ENCODE assay signal across 8 cellular contexts in genomic region chr10:50740351-50740688, GRCh38. TPM values are rescaled to one million over a fixed set of nuclear protein-coding genes. Genes with fewer than 3 reads are reported as not detected.
DNase-seq lines count a peak whose midpoint lies in the region; ATAC-seq and TF ChIP-seq lines count a peak whose summit lies in the region.

No MANE protein-coding gene starts in this region.

- H3K27ac Mint-ChIP-seq in MCF 10A (ENCODE audit: low read depth, unreplicated experiment), result peak overlapping the region; percentile 97

- no TSS peak for BruUV-seq in MCF 10A (replicated peaks; lab: Mats Ljungman, UMichigan)

- H3K4me3 Mint-ChIP-seq in MCF 10A (ENCODE audit: unreplicated experiment), result peak overlapping the region; percentile 97

- H3K27me3 Mint-ChIP-seq in MCF 10A (ENCODE audit: insufficient read depth, unreplicated experiment), result peaks cover 29% of the 10 kb centered on the region

- intact Hi-C loops in MCF 10A (cut with micrococcal nuclease), result no loop called here

- POLR2A ChIA-PET in MCF 10A (lab: Yijun Ruan, JAX), result interaction anchor here (0.6 to 1.8 kb wide), 2 partner anchors 115 to 1080 kb away, joined by 3 to 9 read pairs; no protein-coding TSS in a partner anchor

- peak overlapping the region; percentile 74 for H3K4me3 ChIP-seq in SJCRH30

- in situ Hi-C loops in GM13976 (cut with MboI; ENCODE audit: low sequenced_read_pairs, unreplicated experiment), result no loop called here

- no peaks in the 10 kb centered on the region for H3K27me3 ChIP-seq in SJCRH30

- H3K36me3 ChIP-seq in SJCRH30, result no peaks in the 10 kb centered on the region

- CTCF ChIA-PET in MCF 10A (lab: Yijun Ruan, JAX), result interaction anchor here (0.6 to 0.7 kb wide), 3 partner anchors 116 to 193 kb away, joined by 3 to 4 read pairs (median 3); no protein-coding TSS in a partner anchor

- no peaks in the 10 kb centered on the region for H3K4me1 Mint-ChIP-seq in MCF 10A (ENCODE audit: insufficient read depth, unreplicated experiment)

- no peaks in the 10 kb centered on the region for H3K36me3 Mint-ChIP-seq in MCF 10A (ENCODE audit: insufficient read depth, unreplicated experiment)

- no peaks in the 10 kb centered on the region for H3K9me3 Mint-ChIP-seq in MCF 10A (ENCODE audit: unreplicated experiment)

- no peaks in the 10 kb centered on the region for H3K4me1 ChIP-seq in SJCRH30

- ATAC-seq in GM18519 (IDR thresholded peaks at IDR 0.05; ENCODE audit: low FRiP score, unreplicated experiment) (peak; percentile 46), HG03095 (IDR thresholded peaks at IDR 0.05; ENCODE audit: unreplicated experiment) (peak; percentile 39)

- TF ChIP-seq CTCF in MCF 10A (IDR thresholded peaks at IDR 0.05; ENCODE audit: unreplicated experiment) (no peak), GM13976 (IDR thresholded peaks at IDR 0.05; ENCODE audit: borderline replicate concordance, control extremely low read depth, extremely low read depth, insufficient read depth, missing control alignments) (no peak)

- H3K9me3 ChIP-seq in SJCRH30 (replicated peaks), result no peaks in the 10 kb centered on the region

- H3K27ac ChIP-seq in SJCRH30, result peak overlapping the region; percentile 79

- DNase-seq in AG08395 (ENCODE audit: low spot score) (peak; percentile 38), SJCRH30 (peak; percentile 24 to 56), MCF 10A (ENCODE audit: unreplicated experiment) (peak; percentile 51), iris pigment epithelial cell (ENCODE audit: low read depth) (peak; percentile 81), GM13976 (ENCODE audit: low spot score) (no peak)
- DNase-seq in stimulated activated CD4-positive, alpha-beta T cell treated with anti-CD3 and anti-CD28 coated beads, Interleukin-12 subunit alpha, Interleukin-12 subunit beta, amount 100 ng/mL, for 4 hours, result peak; percentile 10

RNA-seq across cellular contexts. Expression of gene ASAH2B, which starts 0.6 kb away (rescaled TPM):
- total RNA-seq in SJCRH30 (2014; rRNA removed; shearing (Covaris generic)), result 3.7 and 3.9 TPM in 2 replicates
- total RNA-seq in MCF 10A (2022), result 7.2 TPM in 2 replicates
